Comparison of ENCODE assay signal across 24 cellular contexts in genomic region chr15:75828429-75828828, GRCh38.
"Had no signal": no experiment of that assay in that cellular context is flagged by ENCODE, and none has a peak within 500 bp of the region (broad histone marks: within the 10 kb centered on the region; RNA-seq: fewer than 3 reads in every experiment).

No MANE protein-coding gene starts in this region.

- H3K4me3 ChIP-seq: hepatocyte, left ventricle myocardium inferior, mucosa of descending colon, ovary, skin epidermis, stomach, testis, thyroid gland, transverse colon, upper lobe of right lung had no signal

- H3K9me3 ChIP-seq: left ventricle myocardium inferior, mucosa of descending colon, ovary, stomach, testis, thyroid gland, transverse colon, upper lobe of right lung had no signal

- FAIRE-seq: urothelium cell line had no signal

- ATAC-seq: mucosa of descending colon; naive thymus-derived CD4-positive, alpha-beta T cell; natural killer cell treated with Interleukin-12 subunit alpha and Interleukin-12 subunit beta and Interleukin-15 and Interleukin-18, amount 100 ng/mL, for 72 hours; right cardiac atrium; sciatic nerve; stimulated activated naive B cell treated with anti-CD40 and anti-IgM and Interleukin-4, amounts not matched to agents 10 μg/mL and 1 μg/mL and 100 μg/mL, for 72 hours; stimulated activated naive CD8-positive, alpha-beta T cell treated with anti-CD3 and anti-CD28 coated beads, Interleukin-15, Interleukin-2, amounts not matched to agents 100 U/mL and 50 U/mL, for 24 hours; upper lobe of right lung had no signal

- H3K4me2 ChIP-seq: hepatocyte had no signal

- DNase-seq: islet precursor cell; left ventricle myocardium inferior; midbrain; mucosa of descending colon; naive thymus-derived CD4-positive, alpha-beta T cell; ovary; retina; right cardiac atrium; stimulated activated CD4-positive, alpha-beta T cell treated with anti-CD3 and anti-CD28 coated beads, Interleukin-12 subunit alpha, Interleukin-12 subunit beta, amount 100 ng/mL, for 4 hours; stimulated activated CD4-positive, alpha-beta T cell treated with anti-CD3 and anti-CD28 coated beads, Interleukin-15, amount 100 ng/mL, for 24 hours; stimulated activated CD4-positive, alpha-beta T cell treated with anti-CD3 and anti-CD28 coated beads, Interleukin-2, amount 100 ng/mL, for 24 hours; stimulated activated CD4-positive, alpha-beta T cell treated with anti-CD3 and anti-CD28 coated beads, Interleukin-4, amount 100 ng/mL, for 1 hour; stimulated activated naive B cell treated with anti-CD40 and anti-IgM and Interleukin-4, amounts not matched to agents 10 μg/mL and 1 μg/mL and 100 μg/mL, for 72 hours; stimulated activated naive CD8-positive, alpha-beta T cell treated with anti-CD3 and anti-CD28 coated beads, Interleukin-15, Interleukin-2, amounts not matched to agents 100 U/mL and 50 U/mL, for 24 hours; stomach; testis; thyroid gland; transverse colon; upper lobe of right lung had no signal

- H3K27me3 ChIP-seq: hepatocyte, ovary, stomach, testis, thyroid gland, transverse colon had no signal

- H3K27ac ChIP-seq: hepatocyte, left ventricle myocardium inferior, ovary, stomach, testis, thyroid gland, transverse colon, upper lobe of right lung had no signal

- H3K79me2 ChIP-seq: hepatocyte had no signal

- H3K36me3 ChIP-seq: left ventricle myocardium inferior, ovary, stomach, thyroid gland, transverse colon, upper lobe of right lung had no signal

- H3K4me1 ChIP-seq: left ventricle myocardium inferior, stomach, thyroid gland, transverse colon, upper lobe of right lung had no signal

- H2AFZ ChIP-seq: hepatocyte had no signal
